8 cellular contexts compared by ENCODE assay signal in the genomic region with DNA sequence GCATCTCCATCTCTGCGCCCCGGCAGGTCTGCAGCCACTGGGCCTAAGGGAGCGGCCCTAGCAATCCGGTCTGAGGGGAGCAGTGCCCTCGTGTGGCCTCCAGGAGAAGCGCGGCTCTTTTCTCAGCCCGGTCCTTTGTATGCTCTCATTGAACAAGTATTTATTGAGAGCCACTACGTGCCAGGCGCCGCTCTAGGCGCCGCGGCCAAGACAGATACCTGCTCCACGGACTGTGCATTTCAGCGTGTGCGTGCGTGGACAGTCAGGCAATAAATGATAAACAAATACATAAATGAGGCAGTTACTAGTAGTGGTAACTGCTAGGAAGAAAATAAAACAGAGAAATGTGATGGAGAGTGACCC. TPM values are rescaled to one million over a fixed set of nuclear protein-coding genes. Genes with fewer than 3 reads are reported as not detected.
A peak's percentile ranks its signal among the peaks of the same experiment; 100 is the strongest.
DNase-seq lines count a peak whose midpoint lies in the region; ATAC-seq and TF ChIP-seq lines count a peak whose summit lies in the region.

No MANE protein-coding gene starts in this region.

- intact Hi-C loops in gastrocnemius medialis (cut with DNase I; ENCODE audit: low total_unique reads), result loop anchor here (1.0 kb wide), 1 partner anchor 113 kb away; no protein-coding TSS in a partner anchor

- no peaks in the 10 kb centered on the region for H3K36me3 Mint-ChIP-seq in T-helper 2 cell treated with Interferon-gamma antibody and Interleukin-4, amounts not matched to agents 5 μg/mL and 100 μg/mL, for 36 hours (ENCODE audit: low read depth)

- TF ChIP-seq POLR2A in gastrocnemius medialis (IDR thresholded peaks at IDR 0.05), result no peak

- H4K20me1 ChIP-seq in hepatocyte (ENCODE audit: insufficient read depth, poor library complexity, severe bottlenecking), result no peaks in the 10 kb centered on the region

- WGBS in hepatocyte (ENCODE audit: low lambda C conversion rate, missing lambda C conversion rate), result 4% methylated on average over 18 of the region's 18 CpGs

- H3K27me3 ChIP-seq in hepatocyte (no peaks in the 10 kb centered on the region), gastrocnemius medialis (no peaks in the 10 kb centered on the region)

- H3K9me3 ChIP-seq in hepatocyte (ENCODE audit: low read depth) (no peaks in the 10 kb centered on the region), gastrocnemius medialis (no peaks in the 10 kb centered on the region)

- H3K27ac Mint-ChIP-seq in T-helper 2 cell treated with Interferon-gamma antibody and Interleukin-4, amounts not matched to agents 5 μg/mL and 100 μg/mL, for 36 hours, result no peak overlapping the region

- peak overlapping the region; percentile 66 for H3K4me2 ChIP-seq in hepatocyte

- H3K79me2 ChIP-seq in hepatocyte, result no peaks in the 10 kb centered on the region

- peak; percentile 89 for ATAC-seq in HG02943 (IDR thresholded peaks at IDR 0.05; ENCODE audit: low read depth, unreplicated experiment)
- peak; percentile 84 to 91 for ATAC-seq in gastrocnemius medialis

- H3K27me3 Mint-ChIP-seq in T-helper 2 cell treated with Interferon-gamma antibody and Interleukin-4, amounts not matched to agents 5 μg/mL and 100 μg/mL, for 36 hours (ENCODE audit: low read depth), result peaks cover 9% of the 10 kb centered on the region

- in situ Hi-C loops in gastrocnemius medialis (cut with MboI; ENCODE audit: low sequenced_read_pairs in 4 of 4), result loop anchor here in 1 of 4 donors (10.0 to 25.0 kb wide), 2 partner anchors 193 to 570 kb away; partner anchors contain the start of gene PSD2

- H3K27ac ChIP-seq in hepatocyte, result peak overlapping the region; percentile 57
- no peak overlapping the region for H3K27ac ChIP-seq in gastrocnemius medialis

- H3K36me3 ChIP-seq in hepatocyte (replicated peaks; ENCODE audit: insufficient read depth, low read depth), result no peaks in the 10 kb centered on the region
- no peaks in the 10 kb centered on the region for H3K36me3 ChIP-seq in gastrocnemius medialis

- no peaks in the 10 kb centered on the region for H3K9me3 Mint-ChIP-seq in T-helper 2 cell treated with Interferon-gamma antibody and Interleukin-4, amounts not matched to agents 5 μg/mL and 100 μg/mL, for 36 hours

- no peaks in the 10 kb centered on the region for H3K9me2 ChIP-seq in hepatocyte (replicated peaks; ENCODE audit: insufficient read depth)

- H3K4me3 Mint-ChIP-seq in T-helper 2 cell treated with Interferon-gamma antibody and Interleukin-4, amounts not matched to agents 5 μg/mL and 100 μg/mL, for 36 hours, result peak overlapping the region; percentile 65

- H3K4me1 ChIP-seq in hepatocyte (ENCODE audit: insufficient read depth), result no peaks in the 10 kb centered on the region
- H3K4me1 ChIP-seq in gastrocnemius medialis, result peaks cover 3 to 8% of the 10 kb centered on the region in 2 donors

- H3K4me1 Mint-ChIP-seq in T-helper 2 cell treated with Interferon-gamma antibody and Interleukin-4, amounts not matched to agents 5 μg/mL and 100 μg/mL, for 36 hours (ENCODE audit: low read depth), result peaks cover 5% of the 10 kb centered on the region

- TF ChIP-seq CTCF in hepatocyte (IDR thresholded peaks at IDR 0.05; ENCODE audit: poor library complexity), result peak; percentile 89
- TF ChIP-seq CTCF in gastrocnemius medialis (IDR thresholded peaks at IDR 0.05 in 4 of 5, conservative IDR thresholded peaks at IDR 0.05 in 1 of 5), result peak; percentile 78 to 94 (median 86)

- H2AFZ ChIP-seq in hepatocyte, result peak overlapping the region; percentile 52

- no peak overlapping the region for H3K4me3 ChIP-seq in hepatocyte
- peak overlapping the region in 3 of 4 donors; percentile 25 to 59 (median 37) for H3K4me3 ChIP-seq in gastrocnemius medialis

- DNase-seq in SIG-M5 treated with dmso at 0.1 percent for 504 hours (lab: John Stamatoyannopoulos, UW; ENCODE audit: unreplicated experiment) (peak; percentile 87), SIG-M5 (lab: John Stamatoyannopoulos, UW) (no peak), NCI-H1694 treated with DMSO at 0.1 percent for 48 hours (lab: John Stamatoyannopoulos, UW) (peak; percentile 78), anterior cingulate cortex (lab: John Stamatoyannopoulos, UW) (peak in 57 of 58 donors; percentile 29 to 89 (median 77)), hepatocyte (ENCODE audit: low spot score) (peak; percentile 93), gastrocnemius medialis (peak; percentile 63 to 79)
- DNase-seq in T-helper 2 cell treated with Interferon-gamma antibody and Interleukin-4, amounts not matched to agents 5 μg/mL and 100 μg/mL, for 36 hours (ENCODE audit: low spot score), result peak; percentile 76

RNA-seq across cellular contexts. Expression of gene SLC4A9, which starts 2.3 kb away (rescaled TPM):
- total RNA-seq in hepatocyte (0.07 TPM in 1 of 2 replicates, not detected in the other), gastrocnemius medialis (not detected)
- 0.53 and 1.1 TPM in 2 replicates for polyA plus RNA-seq in hepatocyte

RNA-seq across cellular contexts. Expression of gene HBEGF, which starts 11.3 kb away (rescaled TPM):
- 7.2 and 8.3 TPM in 2 replicates for total RNA-seq in hepatocyte
- polyA plus RNA-seq in hepatocyte, result 6.7 and 7.9 TPM in 2 replicates
- 10 to 100 TPM in 3 of 4 donors, 1 to 10 TPM in 1; 5.3 to 22.2 (median 17.6) TPM for total RNA-seq in gastrocnemius medialis

RNA-seq across cellular contexts. Expression of gene ANKHD1, which starts 43.9 kb away (rescaled TPM):
- 70.7 and 78.9 TPM in 2 replicates for total RNA-seq in hepatocyte
- 53.6 and 84.4 TPM in 2 replicates for polyA plus RNA-seq in hepatocyte
- 10 to 100 TPM; 51.3 to 93.6 (median 72.7) TPM for total RNA-seq in gastrocnemius medialis

RNA-seq across cellular contexts. Expression of gene PFDN1, which starts 54.8 kb away (rescaled TPM):
- total RNA-seq in hepatocyte, result 84.1 and 86.1 TPM in 2 replicates
- polyA plus RNA-seq in hepatocyte, result 97.6 and 98.0 TPM in 2 replicates
- total RNA-seq in gastrocnemius medialis, result 10 to 100 TPM; 47.9 to 81.0 (median 77.9) TPM
